ENCODE assay signal across 8 cellular contexts in genomic region chr14:102777711-102778615, GRCh38.
DNase-seq lines count a peak whose midpoint lies in the region; ATAC-seq lines count a peak whose summit lies in the region.

No MANE protein-coding gene starts in this region.

- H3K27me3 ChIP-seq in iPS DF 6.9 (ENCODE audit: control insufficient read depth, insufficient read depth, low read length): peaks cover 8% of the 10 kb centered on the region

- H3K4me1 ChIP-seq in iPS DF 6.9 (ENCODE audit: control insufficient read depth, insufficient read depth, low read length): peaks cover 4% of the 10 kb centered on the region

- H3K4me3 ChIP-seq in GM08714 (ENCODE audit: low read length) (peak overlapping the region; percentile 98), iPS DF 6.9 (ENCODE audit: low read length) (peak overlapping the region; percentile 72), skeletal muscle cell (ENCODE audit: low read depth, low read length) (peak overlapping the region; percentile 65)

- no peak for ATAC-seq in GM21390 (IDR thresholded peaks at IDR 0.05; ENCODE audit: unreplicated experiment)

- WGBS in iPS DF 6.9 (ENCODE audit: insufficient coverage, insufficient read length): no CpG with 5 or more reads among the region's 112 CpGs

- H3K9me3 ChIP-seq in iPS DF 6.9 (ENCODE audit: control insufficient read depth, insufficient read depth, low read length): no peaks in the 10 kb centered on the region

- no peaks in the 10 kb centered on the region for H3K36me3 ChIP-seq in iPS DF 6.9 (ENCODE audit: control insufficient read depth, insufficient read depth, low read length)

- peak; percentile 25 for DNase-seq in HCEC 1CT
- DNase-seq in NCI-H748 treated with DMSO at 0.1 percent for 48 hours (lab: John Stamatoyannopoulos, UW): peak; percentile 12
- peak; percentile 50 for DNase-seq in astrocyte of the hippocampus (ENCODE audit: low read depth, low spot score)
- no peak for DNase-seq in iPS DF 6.9 (ENCODE audit: low read depth, low spot score)
- DNase-seq in skeletal muscle cell (ENCODE audit: low read depth): no peak
- DNase-seq in NCI-H128 (lab: John Stamatoyannopoulos, UW; ENCODE audit: unreplicated experiment): no peak

- no peak overlapping the region for H3K27ac ChIP-seq in iPS DF 6.9 (ENCODE audit: low read length)

Comparison
In these comparisons a context has a peak if more than half of its experiments do, and no peak if none do; other contexts are left out.
1. DNase-seq: peak in HCEC 1CT (single experiment), NCI-H748 treated with DMSO at 0.1 percent for 48 hours (single experiment) and astrocyte of the hippocampus (single experiment); none in iPS DF 6.9 (single experiment), skeletal muscle cell (single experiment) and NCI-H128 (single experiment).
2. Peak in every context shown above with its lines, with median percentiles within 50 percentile points of each other: H3K4me3 ChIP-seq.